Comparison of ENCODE assay signal across 18 cellular contexts in genomic region chrX:39238017-39238416, GRCh38.
"Had no signal": no experiment of that assay in that cellular context is flagged by ENCODE, and none has a peak within 500 bp of the region (broad histone marks: within the 10 kb centered on the region; RNA-seq: fewer than 3 reads in every experiment).

No MANE protein-coding gene starts in this region.

- DNase-seq: activated CD8-positive, alpha-beta memory T cell treated with anti-CD3 and anti-CD28 coated beads, Interleukin-2, amount 50 U/mL, for 48 hours; activated naive CD8-positive, alpha-beta T cell treated with anti-CD3 and anti-CD28 coated beads, Interleukin-2, amount 10 ng/mL, durations not matched to agents 7 days and 5 days; cerebellar nuclear complex; hypothalamus; midbrain; natural killer cell; SJCRH30; small intestine; T-cell; testis had no signal

- H3K27ac ChIP-seq: coronary artery, esophagus muscularis mucosa, SJCRH30, testis, VCaP had no signal

- H3K4me1 ChIP-seq: esophagus muscularis mucosa, SJCRH30, testis had no signal

- ATAC-seq: natural killer cell; sciatic nerve; stimulated activated effector memory CD8-positive, alpha-beta T cell treated with anti-CD3 and anti-CD28 coated beads, Interleukin-12 subunit alpha, Interleukin-12 subunit beta, amount 100 ng/mL, for 72 hours; T-cell had no signal

- H3K36me3 ChIP-seq: esophagus muscularis mucosa, SJCRH30 had no signal

- H3K27me3 ChIP-seq: esophagus muscularis mucosa, SJCRH30, testis had no signal

- H3K4me1 Mint-ChIP-seq: natural killer cell; stimulated activated effector memory CD8-positive, alpha-beta T cell treated with anti-CD3 and anti-CD28 coated beads, Interleukin-12 subunit alpha, Interleukin-12 subunit beta, amount 100 ng/mL, for 72 hours had no signal

- H3K27ac Mint-ChIP-seq: activated naive CD8-positive, alpha-beta T cell treated with anti-CD3 and anti-CD28 coated beads, Interleukin-2, amount 10 ng/mL, durations not matched to agents 7 days and 5 days; activated T-helper 1 cell treated with anti-CD3 and anti-CD28 coated beads, Interleukin-12 subunit alpha, Interleukin-12 subunit beta, Interleukin-2, Interleukin-4 antibody, amounts not matched to agents 30 ng/mL and 10 ng/mL and 1 ng/mL, durations not matched to agents 14 hours and 24 hours and 36 hours; natural killer cell; stimulated activated effector memory CD8-positive, alpha-beta T cell treated with anti-CD3 and anti-CD28 coated beads, Interleukin-12 subunit alpha, Interleukin-12 subunit beta, amount 100 ng/mL, for 72 hours; T-cell; T-helper 2 cell treated with Interferon-gamma antibody and Interleukin-4, amounts not matched to agents 5 μg/mL and 100 μg/mL, for 36 hours; type B pancreatic cell had no signal

- H3K4me3 Mint-ChIP-seq: activated naive CD8-positive, alpha-beta T cell treated with anti-CD3 and anti-CD28 coated beads, Interleukin-2, amount 10 ng/mL, durations not matched to agents 7 days and 5 days; activated T-helper 1 cell treated with anti-CD3 and anti-CD28 coated beads, Interleukin-12 subunit alpha, Interleukin-12 subunit beta, Interleukin-2, Interleukin-4 antibody, amounts not matched to agents 30 ng/mL and 10 ng/mL and 1 ng/mL, durations not matched to agents 14 hours and 24 hours and 36 hours; natural killer cell; stimulated activated effector memory CD8-positive, alpha-beta T cell treated with anti-CD3 and anti-CD28 coated beads, Interleukin-12 subunit alpha, Interleukin-12 subunit beta, amount 100 ng/mL, for 72 hours; T-cell; T-helper 2 cell treated with Interferon-gamma antibody and Interleukin-4, amounts not matched to agents 5 μg/mL and 100 μg/mL, for 36 hours; type B pancreatic cell had no signal

- H3K36me3 Mint-ChIP-seq: activated naive CD8-positive, alpha-beta T cell treated with anti-CD3 and anti-CD28 coated beads, Interleukin-2, amount 10 ng/mL, durations not matched to agents 7 days and 5 days; natural killer cell; stimulated activated effector memory CD8-positive, alpha-beta T cell treated with anti-CD3 and anti-CD28 coated beads, Interleukin-12 subunit alpha, Interleukin-12 subunit beta, amount 100 ng/mL, for 72 hours; T-cell; type B pancreatic cell had no signal

- H3K27me3 Mint-ChIP-seq: activated naive CD8-positive, alpha-beta T cell treated with anti-CD3 and anti-CD28 coated beads, Interleukin-2, amount 10 ng/mL, durations not matched to agents 7 days and 5 days; type B pancreatic cell had no signal

- H3K9me3 ChIP-seq: esophagus muscularis mucosa, SJCRH30, testis had no signal

- H3K9me3 Mint-ChIP-seq: activated naive CD8-positive, alpha-beta T cell treated with anti-CD3 and anti-CD28 coated beads, Interleukin-2, amount 10 ng/mL, durations not matched to agents 7 days and 5 days; natural killer cell; stimulated activated effector memory CD8-positive, alpha-beta T cell treated with anti-CD3 and anti-CD28 coated beads, Interleukin-12 subunit alpha, Interleukin-12 subunit beta, amount 100 ng/mL, for 72 hours; T-cell; T-helper 2 cell treated with Interferon-gamma antibody and Interleukin-4, amounts not matched to agents 5 μg/mL and 100 μg/mL, for 36 hours; type B pancreatic cell had no signal

- H3K4me3 ChIP-seq: coronary artery, esophagus muscularis mucosa, SJCRH30, testis had no signal
